ENCODE assay signal across 10 cellular contexts in genomic region chr1:94755675-94756074, GRCh38.
A peak's percentile ranks its signal among the peaks of the same experiment; 100 is the strongest.
DNase-seq lines count a peak whose midpoint lies in the region; ATAC-seq and TF ChIP-seq lines count a peak whose summit lies in the region.
"Had no signal": no experiment of that assay in that cellular context is flagged by ENCODE, and none has a peak within 500 bp of the region (broad histone marks: within the 10 kb centered on the region; RNA-seq: fewer than 3 reads in every experiment).

No MANE protein-coding gene starts in this region.

- H3K27ac Mint-ChIP-seq in stimulated activated naive CD8-positive, alpha-beta T cell treated with anti-CD3 and anti-CD28 coated beads, Interleukin-15, Interleukin-2, amounts not matched to agents 100 ng/mL and 50 ng/mL, for 24 hours: peak overlapping the region; percentile 39
- no peak overlapping the region for H3K27ac Mint-ChIP-seq in stimulated activated naive CD8-positive, alpha-beta T cell treated with anti-CD3 and anti-CD28 coated beads, Interleukin-15, amount 100 ng/mL, for 72 hours
- H3K27ac Mint-ChIP-seq: activated T-cell treated with anti-CD3 and anti-CD28 coated beads, Interleukin-2, amount 50 U/mL, for 24 hours had no signal

- no peaks in the 10 kb centered on the region for H3K36me3 ChIP-seq in left lung

- no peak for ATAC-seq in stimulated activated naive CD8-positive, alpha-beta T cell treated with anti-CD3 and anti-CD28 coated beads, Interleukin-15, amount 100 ng/mL, for 72 hours
- ATAC-seq in left lung (peak; percentile 60), GM18907 (IDR thresholded peaks at IDR 0.05; ENCODE audit: unreplicated experiment) (no peak)
- no peak for ATAC-seq in activated T-cell treated with anti-CD3 and anti-CD28 coated beads, Interleukin-2, amount 50 U/mL, for 4 hours

- TF ChIP-seq CTCF in astrocyte of the spinal cord (IDR thresholded peaks at IDR 0.05; ENCODE audit: low read depth, low read length) (no peak), left lung (IDR thresholded peaks at IDR 0.05) (no peak)

- H3K4me1 ChIP-seq in left lung: peaks cover 11 to 30% of the 10 kb centered on the region in 2 donors
- H3K4me1 ChIP-seq: Caco-2 had no signal

- H3K4me1 Mint-ChIP-seq in stimulated activated naive CD8-positive, alpha-beta T cell treated with anti-CD3 and anti-CD28 coated beads, Interleukin-15, Interleukin-2, amounts not matched to agents 100 ng/mL and 50 ng/mL, for 24 hours (ENCODE audit: low read depth): peaks cover 8% of the 10 kb centered on the region
- peaks cover 7% of the 10 kb centered on the region for H3K4me1 Mint-ChIP-seq in stimulated activated naive CD8-positive, alpha-beta T cell treated with anti-CD3 and anti-CD28 coated beads, Interleukin-15, amount 100 ng/mL, for 72 hours
- no peaks in the 10 kb centered on the region for H3K4me1 Mint-ChIP-seq in activated T-cell treated with anti-CD3 and anti-CD28 coated beads, Interleukin-2, amount 50 U/mL, for 4 hours (ENCODE audit: low read depth)

- H3K27me3 ChIP-seq in left lung: no peaks in the 10 kb centered on the region

- no peak for DNase-seq in stimulated activated naive CD8-positive, alpha-beta T cell treated with anti-CD3 and anti-CD28 coated beads, Interleukin-15, amount 100 ng/mL, for 72 hours
- DNase-seq in astrocyte of the spinal cord (ENCODE audit: low read depth, low spot score) (peak; percentile 97), left lung (no peak), SHP77 treated with DMSO at 0.1 percent for 48 hours (lab: John Stamatoyannopoulos, UW) (no peak), hypothalamus (lab: John Stamatoyannopoulos, UW) (no peak)
- DNase-seq in activated T-cell treated with anti-CD3 and anti-CD28 coated beads, Interleukin-2, amount 50 U/mL, for 4 hours: no peak
- DNase-seq: activated T-cell treated with anti-CD3 and anti-CD28 coated beads, Interleukin-2, amount 50 U/mL, for 24 hours; Caco-2 had no signal

- H3K36me3 Mint-ChIP-seq in stimulated activated naive CD8-positive, alpha-beta T cell treated with anti-CD3 and anti-CD28 coated beads, Interleukin-15, Interleukin-2, amounts not matched to agents 100 ng/mL and 50 ng/mL, for 24 hours (ENCODE audit: low read depth): no peaks in the 10 kb centered on the region
- H3K36me3 Mint-ChIP-seq in activated T-cell treated with anti-CD3 and anti-CD28 coated beads, Interleukin-2, amount 50 U/mL, for 4 hours (ENCODE audit: insufficient read depth): no peaks in the 10 kb centered on the region

- peaks cover 24% of the 10 kb centered on the region for H3K27me3 Mint-ChIP-seq in stimulated activated naive CD8-positive, alpha-beta T cell treated with anti-CD3 and anti-CD28 coated beads, Interleukin-15, Interleukin-2, amounts not matched to agents 100 ng/mL and 50 ng/mL, for 24 hours
- H3K27me3 Mint-ChIP-seq in stimulated activated naive CD8-positive, alpha-beta T cell treated with anti-CD3 and anti-CD28 coated beads, Interleukin-15, amount 100 ng/mL, for 72 hours: peaks cover 15% of the 10 kb centered on the region
- H3K27me3 Mint-ChIP-seq in activated T-cell treated with anti-CD3 and anti-CD28 coated beads, Interleukin-2, amount 50 U/mL, for 4 hours (ENCODE audit: low read depth): peaks cover 17% of the 10 kb centered on the region

- peaks cover 8% of the 10 kb centered on the region for H3K9me3 Mint-ChIP-seq in stimulated activated naive CD8-positive, alpha-beta T cell treated with anti-CD3 and anti-CD28 coated beads, Interleukin-15, Interleukin-2, amounts not matched to agents 100 ng/mL and 50 ng/mL, for 24 hours
- H3K9me3 Mint-ChIP-seq in stimulated activated naive CD8-positive, alpha-beta T cell treated with anti-CD3 and anti-CD28 coated beads, Interleukin-15, amount 100 ng/mL, for 72 hours: peaks cover 0 to 5% of the 10 kb centered on the region in 2 donors
- no peaks in the 10 kb centered on the region for H3K9me3 Mint-ChIP-seq in activated T-cell treated with anti-CD3 and anti-CD28 coated beads, Interleukin-2, amount 50 U/mL, for 4 hours
- H3K9me3 Mint-ChIP-seq: activated T-cell treated with anti-CD3 and anti-CD28 coated beads, Interleukin-2, amount 50 U/mL, for 24 hours had no signal

- peak overlapping the region; percentile 13 to 41 for H3K27ac ChIP-seq in left lung

- H3K4me3 Mint-ChIP-seq in stimulated activated naive CD8-positive, alpha-beta T cell treated with anti-CD3 and anti-CD28 coated beads, Interleukin-15, Interleukin-2, amounts not matched to agents 100 ng/mL and 50 ng/mL, for 24 hours: no peak overlapping the region
- H3K4me3 Mint-ChIP-seq in stimulated activated naive CD8-positive, alpha-beta T cell treated with anti-CD3 and anti-CD28 coated beads, Interleukin-15, amount 100 ng/mL, for 72 hours: no peak overlapping the region
- no peak overlapping the region for H3K4me3 Mint-ChIP-seq in activated T-cell treated with anti-CD3 and anti-CD28 coated beads, Interleukin-2, amount 50 U/mL, for 4 hours
- H3K4me3 Mint-ChIP-seq: activated T-cell treated with anti-CD3 and anti-CD28 coated beads, Interleukin-2, amount 50 U/mL, for 24 hours had no signal

- H3K9me3 ChIP-seq in left lung: no peaks in the 10 kb centered on the region
- H3K9me3 ChIP-seq: Caco-2 had no signal

- intact Hi-C loops in left lung (cut with DNase I): no loop called here

- in situ Hi-C loops in astrocyte of the spinal cord (cut with HindIII; ENCODE audit: low sequenced_read_pairs): no loop called here

- H3K4me3 ChIP-seq in astrocyte of the spinal cord (ENCODE audit: low read depth, low read length): no peak overlapping the region
- no peak overlapping the region for H3K4me3 ChIP-seq in left lung
